ENCODE assay signal across 8 cellular contexts in genomic region chr10:26780793-26781601, GRCh38.
DNase-seq lines count a peak whose midpoint lies in the region; ATAC-seq and TF ChIP-seq lines count a peak whose summit lies in the region.

No MANE protein-coding gene starts in this region.

- ATAC-seq in GM18502 (IDR thresholded peaks at IDR 0.05; ENCODE audit: poor library complexity, unreplicated experiment) (peak; percentile 69), HG03039 (IDR thresholded peaks at IDR 0.05; ENCODE audit: unreplicated experiment) (peak; percentile 61), T-cell (replicated peaks in 1 of 4) (no peak)

- CTCF ChIA-PET in T-cell (lab: Charles Lee): interaction anchor here in 1 of 2 donors (1.2 kb wide), 1 partner anchor 101 kb away, joined by 4 read pairs; no protein-coding TSS in a partner anchor

- intact Hi-C loops in thyroid gland (cut with DNase I): no loop called here

- H3K4me3 Mint-ChIP-seq in T-cell: no peak overlapping the region

- TF ChIP-seq CTCF in thyroid gland (IDR thresholded peaks at IDR 0.05): no peak

- POLR2A ChIA-PET in T-cell (lab: Charles Lee): interaction anchor here (0.5 to 0.6 kb wide), 2 partner anchors 15 to 23 kb away, joined by 3 to 7 read pairs; no protein-coding TSS in a partner anchor

- peaks cover 20 to 38% of the 10 kb centered on the region in 2 donors for H3K4me1 ChIP-seq in thyroid gland

- 60 to 62% methylated on average over 3 to 4 of the region's 4 CpGs for WGBS in thyroid gland, 2 donors

- peaks cover 89 to 93% (median 90%) of the 10 kb centered on the region in 3 donors for H3K4me1 Mint-ChIP-seq in T-cell

- H3K4me3 ChIP-seq in thyroid gland (replicated peaks in 1 of 3): no peak overlapping the region

- TF ChIP-seq POLR2A in thyroid gland (IDR thresholded peaks at IDR 0.05): no peak

- H3K27ac Mint-ChIP-seq in T-cell: peak overlapping the region; percentile 9 to 40

- H3K27me3 Mint-ChIP-seq in T-cell: no peaks in the 10 kb centered on the region

- no peaks in the 10 kb centered on the region for H3K9me3 ChIP-seq in thyroid gland

- H3K27ac ChIP-seq in thyroid gland: peak overlapping the region in 1 of 3 donors; percentile 34

- no peaks in the 10 kb centered on the region for H3K36me3 ChIP-seq in thyroid gland

- no peaks in the 10 kb centered on the region for H3K27me3 ChIP-seq in thyroid gland

- H3K36me3 Mint-ChIP-seq in T-cell: peaks cover 24% of the 10 kb centered on the region

- DNase-seq in 8988T: peak; percentile 15
- DNase-seq in T-cell: peak in 1 of 34 experiments; percentile 10
- peak; percentile 82 for DNase-seq in glomerular visceral epithelial cell (ENCODE audit: extremely low spot score)
- DNase-seq in thyroid gland: peak; percentile 28 to 37
- no peak for DNase-seq in NCI-H1436 treated with DMSO at 0.1 percent for 48 hours (lab: John Stamatoyannopoulos, UW)
- no peak for DNase-seq in NCI-H82 treated with DMSO at 0.1 percent for 48 hours (lab: John Stamatoyannopoulos, UW; ENCODE audit: unreplicated experiment)

- no peaks in the 10 kb centered on the region for H3K9me3 Mint-ChIP-seq in T-cell

Comparison
In these comparisons a context has a peak if more than half of its experiments do, and no peak if none do; other contexts are left out.
1. DNase-seq: peak in 8988T (single experiment), glomerular visceral epithelial cell (single experiment) and thyroid gland (2 of 2); none in NCI-H1436 treated with DMSO at 0.1 percent for 48 hours (single experiment) and NCI-H82 treated with DMSO at 0.1 percent for 48 hours (single experiment).
2. ATAC-seq: peak in GM18502 (single experiment) and HG03039 (single experiment); none in T-cell (0 of 4).